Comparison of ENCODE assay signal across 8 cellular contexts in the genomic region with DNA sequence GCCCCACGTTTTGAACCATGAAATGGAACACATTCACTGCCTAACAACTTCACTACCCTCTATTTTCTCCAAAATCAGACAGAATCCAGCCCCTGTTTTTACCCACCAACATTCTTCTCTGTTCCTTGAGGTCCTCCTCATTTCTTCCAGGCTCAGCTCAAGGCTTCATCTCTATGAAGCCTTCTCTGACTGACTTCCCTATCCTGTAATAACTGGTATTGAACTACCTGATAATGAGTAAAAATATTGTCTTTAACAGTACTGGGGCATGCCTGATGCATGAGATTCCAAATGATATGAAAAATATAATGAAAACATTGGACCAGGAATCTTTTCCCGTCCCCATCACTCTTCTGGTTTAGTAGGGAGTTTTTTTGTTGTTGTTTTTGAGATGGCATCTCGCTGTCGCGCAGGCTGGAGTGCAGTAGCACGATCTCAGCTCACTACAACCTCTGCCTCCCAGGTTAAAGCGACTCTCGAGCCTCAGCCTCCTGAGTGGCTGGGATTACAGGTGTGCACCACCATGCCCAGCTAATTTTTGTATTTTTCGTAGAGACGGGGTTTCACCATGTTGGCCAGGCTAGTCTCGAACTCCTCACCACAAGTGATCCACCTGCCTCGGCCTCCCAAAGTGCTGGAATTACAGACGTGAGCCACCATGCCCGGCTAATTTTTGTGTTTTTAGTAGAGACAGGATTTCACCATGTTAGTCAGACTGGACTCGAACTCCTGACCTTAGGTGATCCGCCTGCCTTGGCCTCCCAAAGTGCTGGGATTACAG. TPM values are rescaled to one million over a fixed set of nuclear protein-coding genes. Genes with fewer than 3 reads are reported as not detected.
DNase-seq lines count a peak whose midpoint lies in the region; ATAC-seq, FAIRE-seq and TF ChIP-seq lines count a peak whose summit lies in the region.
"Not testable (repeated sequence)": the region's sequence is repeated elsewhere in the genome, so short reads cannot be mapped to it uniquely, and the experiment has no call there.

No MANE protein-coding gene starts in this region.

- ATAC-seq in activated CD8-positive, alpha-beta memory T cell treated with anti-CD3 and anti-CD28 coated beads, Interleukin-2, amount 10 ng/mL, durations not matched to agents 7 days and 5 days; heart left ventricle; naive thymus-derived CD4-positive, alpha-beta T cell; stimulated activated effector memory CD8-positive, alpha-beta T cell treated with anti-CD3 and anti-CD28 coated beads, Interleukin-12 subunit alpha, Interleukin-12 subunit beta, amount 100 ng/mL, for 72 hours: not testable (repeated sequence)

- H4K20me1 ChIP-seq in BLaER1, result peaks cover 68% of the 10 kb centered on the region
- H4K20me1 ChIP-seq in PC-9 (ENCODE audit: insufficient read depth), result peaks cover 61% of the 10 kb centered on the region

- BruUV-seq in PC-9 (replicated peaks; lab: Mats Ljungman, UMichigan), result not testable (repeated sequence)

- peak overlapping the region; percentile 95 for H3K4me2 ChIP-seq in BLaER1
- H3K4me2 ChIP-seq in PC-9, result peak overlapping the region; percentile 94

- H3K9me3 Mint-ChIP-seq in activated CD8-positive, alpha-beta memory T cell treated with anti-CD3 and anti-CD28 coated beads, Interleukin-2, amount 10 ng/mL, durations not matched to agents 7 days and 5 days (ENCODE audit: low read depth); naive thymus-derived CD4-positive, alpha-beta T cell; stimulated activated effector memory CD8-positive, alpha-beta T cell treated with anti-CD3 and anti-CD28 coated beads, Interleukin-12 subunit alpha, Interleukin-12 subunit beta, amount 100 ng/mL, for 72 hours: not testable (repeated sequence)

- peak in 1 of 2 experiments; percentile 18 for DNase-seq in HL-60 (ENCODE audit: low read depth in 1 of 2, low spot score in 1 of 2)
- not testable (repeated sequence) for DNase-seq in PC-9; activated CD8-positive, alpha-beta memory T cell treated with anti-CD3 and anti-CD28 coated beads, Interleukin-2, amount 10 ng/mL, durations not matched to agents 7 days and 5 days; bronchial epithelial cell (ENCODE audit: low read depth); heart left ventricle; naive thymus-derived CD4-positive, alpha-beta T cell; stimulated activated effector memory CD8-positive, alpha-beta T cell treated with anti-CD3 and anti-CD28 coated beads, Interleukin-12 subunit alpha, Interleukin-12 subunit beta, amount 100 ng/mL, for 72 hours (ENCODE audit: low spot score in 2 of 2)

- 85 to 87% (median 86%) methylated on average over 16 of the region's 16 CpGs for WGBS in heart left ventricle, 4 donors

- TF ChIP-seq CTCF in HL-60 (IDR thresholded peaks at IDR 0.05; ENCODE audit: insufficient read depth, low read length); PC-9 (conservative IDR thresholded peaks at IDR 0.05); bronchial epithelial cell (IDR thresholded peaks at IDR 0.05; ENCODE audit: insufficient read depth, low read length, severe bottlenecking); heart left ventricle (IDR thresholded peaks at IDR 0.05): not testable (repeated sequence)

- H3K4me1 ChIP-seq in BLaER1 (peaks cover 39% of the 10 kb centered on the region), PC-9 (replicated peaks; ENCODE audit: insufficient read depth) (peaks cover 28% of the 10 kb centered on the region), heart left ventricle (peaks cover 2 to 37% (median 21%) of the 10 kb centered on the region in 12 donors)
- peaks cover 21 to 25% of the 10 kb centered on the region in 2 donors for H3K4me1 ChIP-seq in naive thymus-derived CD4-positive, alpha-beta T cell (ENCODE audit: control insufficient read depth in 2 of 2, insufficient read depth in 2 of 2, low read length in 2 of 2)

- H3K79me2 ChIP-seq in PC-9 (ENCODE audit: low read depth), result peaks cover 68% of the 10 kb centered on the region

- not testable (repeated sequence) for FAIRE-seq in bronchial epithelial cell (lab: Jason Lieb, UNC)

- H2AFZ ChIP-seq in PC-9, result not testable (repeated sequence)

- H3K9me3 ChIP-seq in BLaER1; PC-9 (ENCODE audit: insufficient read depth, low read depth); heart left ventricle; naive thymus-derived CD4-positive, alpha-beta T cell (ENCODE audit: control insufficient read depth in 2 of 3, low read length in 3 of 3): not testable (repeated sequence)

- H3K27me3 Mint-ChIP-seq in activated CD8-positive, alpha-beta memory T cell treated with anti-CD3 and anti-CD28 coated beads, Interleukin-2, amount 10 ng/mL, durations not matched to agents 7 days and 5 days; naive thymus-derived CD4-positive, alpha-beta T cell: not testable (repeated sequence)

- peaks cover 46% of the 10 kb centered on the region for H3K36me3 Mint-ChIP-seq in activated CD8-positive, alpha-beta memory T cell treated with anti-CD3 and anti-CD28 coated beads, Interleukin-2, amount 10 ng/mL, durations not matched to agents 7 days and 5 days
- peaks cover 0 to 36% (median 5%) of the 10 kb centered on the region in 5 donors for H3K36me3 Mint-ChIP-seq in naive thymus-derived CD4-positive, alpha-beta T cell
- H3K36me3 Mint-ChIP-seq in stimulated activated effector memory CD8-positive, alpha-beta T cell treated with anti-CD3 and anti-CD28 coated beads, Interleukin-12 subunit alpha, Interleukin-12 subunit beta, amount 100 ng/mL, for 72 hours, result peaks cover 76% of the 10 kb centered on the region

- peak overlapping the region; percentile 97 for H3K27ac Mint-ChIP-seq in activated CD8-positive, alpha-beta memory T cell treated with anti-CD3 and anti-CD28 coated beads, Interleukin-2, amount 10 ng/mL, durations not matched to agents 7 days and 5 days
- H3K27ac Mint-ChIP-seq in naive thymus-derived CD4-positive, alpha-beta T cell, result peak overlapping the region; percentile 81 to 99 (median 95)
- peak overlapping the region; percentile 96 for H3K27ac Mint-ChIP-seq in stimulated activated effector memory CD8-positive, alpha-beta T cell treated with anti-CD3 and anti-CD28 coated beads, Interleukin-12 subunit alpha, Interleukin-12 subunit beta, amount 100 ng/mL, for 72 hours

- H3K4me3 Mint-ChIP-seq in activated CD8-positive, alpha-beta memory T cell treated with anti-CD3 and anti-CD28 coated beads, Interleukin-2, amount 10 ng/mL, durations not matched to agents 7 days and 5 days, result peak overlapping the region; percentile 100
- H3K4me3 Mint-ChIP-seq in naive thymus-derived CD4-positive, alpha-beta T cell, result peak overlapping the region; percentile 89 to 100 (median 96)
- peak overlapping the region; percentile 89 for H3K4me3 Mint-ChIP-seq in stimulated activated effector memory CD8-positive, alpha-beta T cell treated with anti-CD3 and anti-CD28 coated beads, Interleukin-12 subunit alpha, Interleukin-12 subunit beta, amount 100 ng/mL, for 72 hours

- TF ChIP-seq POLR2A in heart left ventricle (IDR thresholded peaks at IDR 0.05), result not testable (repeated sequence)

- not testable (repeated sequence) for H3K27me3 ChIP-seq in BLaER1; HL-60 (ENCODE audit: insufficient read depth, poor library complexity, severe bottlenecking); PC-9 (ENCODE audit: insufficient read depth, low read depth); bronchial epithelial cell (ENCODE audit: control insufficient read depth, insufficient read depth, low read length); heart left ventricle; naive thymus-derived CD4-positive, alpha-beta T cell (ENCODE audit: control insufficient read depth in 2 of 2, insufficient read depth in 2 of 2, low read length in 2 of 2)

- H3F3A ChIP-seq in PC-9 (ENCODE audit: insufficient read depth, low read depth), result peaks cover 55% of the 10 kb centered on the region

- H3K27ac ChIP-seq in BLaER1, result peak overlapping the region; percentile 96; the same call in 1 of the 2 replicates
- peak overlapping the region; percentile 93 for H3K27ac ChIP-seq in HL-60 (replicated peaks)
- peak overlapping the region; percentile 76 for H3K27ac ChIP-seq in PC-9
- peak overlapping the region in 10 of 12 donors; percentile 93 to 98 (median 96) for H3K27ac ChIP-seq in heart left ventricle
- peak overlapping the region; percentile 46 for H3K27ac ChIP-seq in naive thymus-derived CD4-positive, alpha-beta T cell (ENCODE audit: low read depth, low read length)

- H3K36me3 ChIP-seq in BLaER1 (peaks cover 27% of the 10 kb centered on the region), PC-9 (ENCODE audit: low read depth) (peaks cover 18% of the 10 kb centered on the region), heart left ventricle (peaks cover 0 to 23% (median 20%) of the 10 kb centered on the region in 9 donors)
- not testable (repeated sequence) for H3K36me3 ChIP-seq in bronchial epithelial cell (ENCODE audit: control insufficient read depth, insufficient read depth, low read length)
- peaks cover 0 to 14% (median 5%) of the 10 kb centered on the region in 3 experiments for H3K36me3 ChIP-seq in naive thymus-derived CD4-positive, alpha-beta T cell (ENCODE audit: control insufficient read depth in 2 of 3, insufficient read depth in 3 of 3, low read length in 3 of 3)

- intact Hi-C loops in PC-9 (cut with micrococcal nuclease; ENCODE audit: unreplicated experiment), result not testable (repeated sequence)
- intact Hi-C loops in heart left ventricle (cut with DNase I), result loop anchor here in 1 of 10 donors (2.0 to 5.0 kb wide), 2 partner anchors 115 to 437 kb away; a partner anchor contains a TSS
- intact Hi-C loops in naive thymus-derived CD4-positive, alpha-beta T cell (cut with micrococcal nuclease), result loop anchor here (2.0 to 10.0 kb wide), 6 partner anchors 117 to 661 kb away; a partner anchor contains a TSS

- H3K9ac ChIP-seq in BLaER1, result peak overlapping the region; percentile 95

- H3K4me3 ChIP-seq in BLaER1 (peak overlapping the region; percentile 86), HL-60 (replicated peaks; ENCODE audit: insufficient read depth, low read length) (peak overlapping the region; percentile 85), PC-9 (peak overlapping the region; percentile 77), bronchial epithelial cell (ENCODE audit: low read depth, low read length) (peak overlapping the region; percentile 79), heart left ventricle (peak overlapping the region in 11 of 12 donors; percentile 79 to 98 (median 87))
- peak overlapping the region; percentile 70 for H3K4me3 ChIP-seq in naive thymus-derived CD4-positive, alpha-beta T cell (ENCODE audit: low read length)

- CTCF ChIA-PET in PC-9 (lab: Charles Lee), result interaction anchor here (0.6 to 0.8 kb wide), 4 partner anchors 14 to 700 kb away, joined by 3 to 8 read pairs (median 6); no protein-coding TSS in a partner anchor
- CTCF ChIA-PET in activated CD8-positive, alpha-beta memory T cell treated with anti-CD3 and anti-CD28 coated beads, Interleukin-2, amount 10 ng/mL, durations not matched to agents 7 days and 5 days (lab: Charles Lee), result interaction anchor here (0.6 to 13.2 kb wide), 9 partner anchors 8 to 229 kb away, joined by 3 to 238 read pairs (median 6); no protein-coding TSS in a partner anchor
- CTCF ChIA-PET in naive thymus-derived CD4-positive, alpha-beta T cell (lab: Charles Lee), result interaction anchor here (0.7 to 2.2 kb wide), 2 partner anchors 117 to 525 kb away, joined by 3 to 13 read pairs; no protein-coding TSS in a partner anchor

- POLR2A ChIA-PET in PC-9 (lab: Charles Lee; ENCODE audit: unreplicated experiment), result interaction anchor here (0.6 to 0.7 kb wide), 2 partner anchors 103 to 136 kb away, joined by 3 to 5 read pairs; a partner anchor contains a TSS
- POLR2A ChIA-PET in naive thymus-derived CD4-positive, alpha-beta T cell (lab: Charles Lee), result interaction anchor here (0.7 to 5.8 kb wide), 6 partner anchors 16 to 657 kb away, joined by 3 to 40 read pairs (median 3); no protein-coding TSS in a partner anchor

- H3K9me2 ChIP-seq in PC-9 (ENCODE audit: insufficient read depth), result not testable (repeated sequence)

- peaks cover 44% of the 10 kb centered on the region for H3K4me1 Mint-ChIP-seq in activated CD8-positive, alpha-beta memory T cell treated with anti-CD3 and anti-CD28 coated beads, Interleukin-2, amount 10 ng/mL, durations not matched to agents 7 days and 5 days
- H3K4me1 Mint-ChIP-seq in naive thymus-derived CD4-positive, alpha-beta T cell, result peaks cover 28 to 53% (median 44%) of the 10 kb centered on the region in 7 donors
- peaks cover 43% of the 10 kb centered on the region for H3K4me1 Mint-ChIP-seq in stimulated activated effector memory CD8-positive, alpha-beta T cell treated with anti-CD3 and anti-CD28 coated beads, Interleukin-12 subunit alpha, Interleukin-12 subunit beta, amount 100 ng/mL, for 72 hours

RNA-seq across cellular contexts. Expression of a gene that starts 2.0 kb away (rescaled TPM):
- total RNA-seq in PC-9 (2021), result 134 and 195 TPM in 2 replicates
- 100 to 1,000 TPM; 409 to 782 TPM for total RNA-seq in activated CD8-positive, alpha-beta memory T cell treated with anti-CD3 and anti-CD28 coated beads, Interleukin-2, amount 10 ng/mL, durations not matched to agents 7 days and 5 days
- total RNA-seq in bronchial epithelial cell, result 70.4 and 106 TPM in 2 replicates
- total RNA-seq in heart left ventricle, result 100 to 1,000 TPM in 6 of 9 donors, 10 to 100 TPM in 3; 15.7 to 232 (median 121) TPM
- polyA plus RNA-seq in heart left ventricle, result 10 to 100 TPM; 24.2 to 70.7 TPM
- 100 to 1,000 TPM in 3 of 5 experiments, 10 to 100 TPM in 2; 51.3 to 417 (median 144) TPM for total RNA-seq in naive thymus-derived CD4-positive, alpha-beta T cell
- 10 to 100 TPM; 12.6 to 23.7 TPM for polyA plus RNA-seq in naive thymus-derived CD4-positive, alpha-beta T cell

Comparison
In these comparisons a context has a peak if more than half of its experiments do, and no peak if none do; other contexts are left out.
1. H3K27ac ChIP-seq: peak in every context shown above with its lines; median percentile 96 in BLaER1; 96 in heart left ventricle; 93 in HL-60; 76 in PC-9; 46 in naive thymus-derived CD4-positive, alpha-beta T cell.